ENCODE assay signal across 20 cellular contexts in the genomic region with DNA sequence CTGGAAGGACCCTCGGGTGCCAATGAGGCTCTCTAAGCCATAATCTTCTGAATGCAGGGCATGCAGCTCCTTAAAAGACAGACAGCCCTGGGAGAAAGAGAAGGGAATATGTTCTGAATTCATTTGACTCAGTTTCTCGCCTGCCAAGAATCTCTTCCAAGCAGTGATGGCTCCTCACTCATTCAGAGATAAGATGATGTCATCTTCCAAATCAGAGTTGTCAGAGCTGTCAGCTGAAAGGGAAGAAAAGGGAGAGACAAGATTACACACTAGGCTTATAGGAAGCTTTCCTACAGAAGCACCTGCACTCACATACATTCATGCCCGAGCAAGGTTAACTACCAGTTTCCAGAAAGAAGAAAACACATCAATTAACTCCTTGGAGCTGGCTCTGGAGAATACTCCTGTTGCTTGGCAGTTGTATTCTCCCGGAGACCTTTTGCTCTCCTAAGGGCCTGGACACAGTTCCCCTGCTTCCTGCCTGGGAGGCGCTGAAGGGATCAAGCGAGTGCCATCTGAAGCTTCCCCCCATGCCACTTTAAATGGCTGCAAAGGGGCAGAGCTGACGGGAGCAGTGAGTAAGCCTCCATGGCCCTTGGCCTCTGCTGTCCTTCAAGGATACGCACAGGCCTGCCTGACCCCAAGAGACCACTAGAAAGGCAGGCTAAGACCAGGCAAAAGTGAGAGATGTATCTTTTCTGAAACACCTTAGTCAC. TPM values are rescaled to one million over a fixed set of nuclear protein-coding genes. Genes with fewer than 3 reads are reported as not detected.
DNase-seq lines count a peak whose midpoint lies in the region; ATAC-seq and TF ChIP-seq lines count a peak whose summit lies in the region.
"Had no signal": no experiment of that assay in that cellular context is flagged by ENCODE, and none has a peak within 500 bp of the region (broad histone marks: within the 10 kb centered on the region; RNA-seq: fewer than 3 reads in every experiment).

No MANE protein-coding gene starts in this region.

- no peak overlapping the region for H2BK15ac ChIP-seq in H9 (ENCODE audit: low read depth, low read length)

- H3K9ac ChIP-seq in H9 (ENCODE audit: extremely low read depth, insufficient read length, low read length) (no peak overlapping the region), adipocyte (ENCODE audit: low read length) (peak overlapping the region; percentile 16)

- no peak overlapping the region for H3K4me3 Mint-ChIP-seq in activated T-cell treated with anti-CD3 and anti-CD28 coated beads, Interleukin-2, amount 50 U/mL, for 72 hours
- H3K4me3 Mint-ChIP-seq in H9: no peak overlapping the region
- H3K4me3 Mint-ChIP-seq in nephron progenitor cell: no peak overlapping the region
- H3K4me3 Mint-ChIP-seq: activated naive CD4-positive, alpha-beta T cell treated with anti-CD3 and anti-CD28 coated beads, Interleukin-2, amount 50 U/mL, for 24 hours had no signal

- TF ChIP-seq CTCF in H9 (conservative IDR thresholded peaks at IDR 0.05): no peak
- TF ChIP-seq CTCF in nephron progenitor cell (IDR thresholded peaks at IDR 0.05): no peak

- H3K56ac ChIP-seq in H9 (ENCODE audit: insufficient read length, low read depth, low read length): no peak overlapping the region

- H3K4me1 Mint-ChIP-seq in activated T-cell treated with anti-CD3 and anti-CD28 coated beads, Interleukin-2, amount 50 U/mL, for 72 hours (ENCODE audit: low read depth): peaks cover 28% of the 10 kb centered on the region
- H3K4me1 Mint-ChIP-seq in H9: peaks cover 25 to 30% of the 10 kb centered on the region in 2 experiments
- peaks cover 31% of the 10 kb centered on the region for H3K4me1 Mint-ChIP-seq in nephron progenitor cell

- no peak overlapping the region for H2AK5ac ChIP-seq in H9 (ENCODE audit: insufficient read length, low read length)

- no peak overlapping the region for H3K14ac ChIP-seq in H9 (ENCODE audit: insufficient read depth, low read length)

- ATAC-seq in activated T-cell treated with anti-CD3 and anti-CD28 coated beads, Interleukin-2, amount 50 U/mL, for 72 hours (replicated peaks in 1 of 2): no peak
- ATAC-seq: gastrocnemius medialis, pancreas had no signal

- H3K9me3 ChIP-seq in H9 (ENCODE audit: control insufficient read depth, low read depth, low read length) (no peaks in the 10 kb centered on the region), adipocyte (ENCODE audit: control insufficient read depth, low read length) (no peaks in the 10 kb centered on the region)
- H3K9me3 ChIP-seq: gastrocnemius medialis, pancreas, vagina had no signal

- H3K27ac Mint-ChIP-seq in activated T-cell treated with anti-CD3 and anti-CD28 coated beads, Interleukin-2, amount 50 U/mL, for 72 hours: peak overlapping the region; percentile 43
- peak overlapping the region in 2 of 3 experiments; percentile 51 to 93; a peak in 3 of 7 replicates for H3K27ac Mint-ChIP-seq in H9
- peak overlapping the region; percentile 88 for H3K27ac Mint-ChIP-seq in nephron progenitor cell

- peaks cover under 1% of the 10 kb centered on the region for H3K79me1 ChIP-seq in H9 (ENCODE audit: insufficient read depth, low read depth, low read length, poor library complexity, severe bottlenecking)

- no peak overlapping the region for H3K4me3 ChIP-seq in adipocyte (ENCODE audit: low read length)
- H3K4me3 ChIP-seq: gastrocnemius medialis, pancreas, vagina had no signal

- DNase-seq in activated T-cell treated with anti-CD3 and anti-CD28 coated beads, Interleukin-2, amount 50 U/mL, for 72 hours: no peak
- DNase-seq in activated T-cell treated with anti-CD3 and anti-CD28 coated beads for 4 hours (no peak), H9 (no peak), adipocyte (ENCODE audit: low read depth) (no peak), nephron progenitor cell (no peak), ecto neural progenitor cell (ENCODE audit: low spot score) (no peak), A172 (ENCODE audit: low spot score) (no peak), UCSD-AML1 (lab: John Stamatoyannopoulos, UW; ENCODE audit: unreplicated experiment) (no peak)
- DNase-seq: brain microvascular endothelial cell, dermis blood vessel endothelial cell, DMS79 treated with DMSO at 0.1 percent for 48 hours, erythroblast, gastrocnemius medialis, NCI-H1436 treated with DMSO at 0.1 percent for 48 hours, NCI-H345, substantia nigra, T-helper 1 cell had no signal

- H3K23me2 ChIP-seq in H9 (ENCODE audit: insufficient read length, low read depth, low read length, poor library complexity, severe bottlenecking): no peaks in the 10 kb centered on the region

- H3K23ac ChIP-seq in H9 (ENCODE audit: insufficient read length, low read depth, low read length): no peak overlapping the region

- peaks cover 6% of the 10 kb centered on the region; the same call in 1 of the 2 replicates for H3K79me2 ChIP-seq in H9 (ENCODE audit: insufficient read depth, low read length)

- no peaks in the 10 kb centered on the region for H3K27me3 ChIP-seq in H9 (ENCODE audit: insufficient read depth, low read length)
- no peaks in the 10 kb centered on the region for H3K27me3 ChIP-seq in adipocyte (replicated peaks; ENCODE audit: control insufficient read depth, insufficient read depth, low read length)
- H3K27me3 ChIP-seq: brain microvascular endothelial cell, gastrocnemius medialis, pancreas, vagina had no signal

- no peak overlapping the region for H2AFZ ChIP-seq in H9 (ENCODE audit: low read length)

- no peak overlapping the region for H3K18ac ChIP-seq in H9 (ENCODE audit: insufficient read length, low read depth, low read length)

- no peak overlapping the region for H4K8ac ChIP-seq in H9 (replicated peaks; ENCODE audit: insufficient read length, low read depth, low read length)

- H4K5ac ChIP-seq in H9 (ENCODE audit: insufficient read length, low read depth, low read length): no peak overlapping the region

- peaks cover 7 to 16% of the 10 kb centered on the region in 2 donors for H3K36me3 Mint-ChIP-seq in activated T-cell treated with anti-CD3 and anti-CD28 coated beads, Interleukin-2, amount 50 U/mL, for 72 hours (ENCODE audit: insufficient read depth in 2 of 2)
- peaks cover 30 to 71% (median 47%) of the 10 kb centered on the region in 3 experiments for H3K36me3 Mint-ChIP-seq in H9 (ENCODE audit: insufficient read depth in 1 of 3, low read depth in 3 of 3)
- peaks cover 49% of the 10 kb centered on the region for H3K36me3 Mint-ChIP-seq in nephron progenitor cell (ENCODE audit: low read depth)

- no peak overlapping the region for H2BK20ac ChIP-seq in H9 (ENCODE audit: low read depth, low read length, poor library complexity, severe bottlenecking)

- no peaks in the 10 kb centered on the region for H3K27me3 Mint-ChIP-seq in activated T-cell treated with anti-CD3 and anti-CD28 coated beads, Interleukin-2, amount 50 U/mL, for 72 hours (ENCODE audit: low read depth)
- H3K27me3 Mint-ChIP-seq in H9 (ENCODE audit: low read depth): no peaks in the 10 kb centered on the region
- H3K27me3 Mint-ChIP-seq in nephron progenitor cell (ENCODE audit: low read depth, poor library complexity): no peaks in the 10 kb centered on the region
- H3K27me3 Mint-ChIP-seq: activated naive CD4-positive, alpha-beta T cell treated with anti-CD3 and anti-CD28 coated beads, Interleukin-2, amount 50 U/mL, for 24 hours had no signal

- peaks cover 59% of the 10 kb centered on the region for H3K36me3 ChIP-seq in adipocyte (ENCODE audit: control insufficient read depth, insufficient read depth, low read length, severe bottlenecking)

- no peaks in the 10 kb centered on the region for H3K9me3 Mint-ChIP-seq in activated T-cell treated with anti-CD3 and anti-CD28 coated beads, Interleukin-2, amount 50 U/mL, for 72 hours
- H3K9me3 Mint-ChIP-seq in H9 (peaks cover 0 to 3% of the 10 kb centered on the region in 2 experiments; a peak in 3 of 5 replicates), nephron progenitor cell (peaks cover 12% of the 10 kb centered on the region)
- H3K9me3 Mint-ChIP-seq: activated naive CD4-positive, alpha-beta T cell treated with anti-CD3 and anti-CD28 coated beads, Interleukin-2, amount 50 U/mL, for 24 hours had no signal

- no peak overlapping the region for H3K4me2 ChIP-seq in H9 (ENCODE audit: insufficient read depth, insufficient read length, low read length)

- no peaks in the 10 kb centered on the region for H4K20me1 ChIP-seq in H9 (ENCODE audit: control insufficient read depth, insufficient read depth, insufficient read length)

- no peak overlapping the region for H3K27ac ChIP-seq in H9 (ENCODE audit: insufficient read length, low read depth, low read length)
- H3K27ac ChIP-seq: brain microvascular endothelial cell, pancreas, vagina had no signal

- H2BK120ac ChIP-seq in H9 (ENCODE audit: low read depth, low read length, poor library complexity, severe bottlenecking): no peak overlapping the region

- no peak overlapping the region for H2BK5ac ChIP-seq in H9 (ENCODE audit: insufficient read length, low read length)

- no peak overlapping the region for H3K4ac ChIP-seq in H9 (ENCODE audit: low read depth, low read length)

- H2BK12ac ChIP-seq in H9 (ENCODE audit: insufficient read length, low read depth, low read length): no peak overlapping the region

- whole genome bisulfite sequencing in H9 (ENCODE audit: extremely low coverage, insufficient read length, low lambda C conversion rate): no CpG with 5 or more reads among the region's 8 CpGs

- H4K91ac ChIP-seq in H9 (ENCODE audit: insufficient read length, low read depth, low read length): no peak overlapping the region

- H3K4me1 ChIP-seq in H9 (ENCODE audit: insufficient read depth, low read length) (no peaks in the 10 kb centered on the region), adipocyte (ENCODE audit: control insufficient read depth, insufficient read depth, low read length) (peaks cover 34% of the 10 kb centered on the region)

- H3T11ph ChIP-seq in H9 (ENCODE audit: low read length): no peak overlapping the region

RNA-seq across cellular contexts. Expression of gene RBM15B, which starts 7.7 kb away (rescaled TPM):
- 10 to 100 TPM; 19.6 to 24.4 TPM for total RNA-seq in activated T-cell treated with anti-CD3 and anti-CD28 coated beads, Interleukin-2, amount 50 U/mL, for 72 hours
- total RNA-seq in H9 (2021): 61.1 and 61.9 TPM in 2 replicates
- 20.2 and 22.5 TPM in 2 replicates for total RNA-seq in A172 (2014; rRNA removed; shearing (Covaris generic))

RNA-seq across cellular contexts. Expression of gene MANF, which starts 13.7 kb away (rescaled TPM):
- total RNA-seq in activated T-cell treated with anti-CD3 and anti-CD28 coated beads, Interleukin-2, amount 50 U/mL, for 72 hours: 100 to 1,000 TPM; 112 to 141 TPM
- 145 and 148 TPM in 2 replicates for total RNA-seq in H9 (2021)
- 128 and 156 TPM in 2 replicates for total RNA-seq in A172 (2014; rRNA removed; shearing (Covaris generic))
